Comparison of ENCODE assay signal across 1 cellular context in the genomic region with DNA sequence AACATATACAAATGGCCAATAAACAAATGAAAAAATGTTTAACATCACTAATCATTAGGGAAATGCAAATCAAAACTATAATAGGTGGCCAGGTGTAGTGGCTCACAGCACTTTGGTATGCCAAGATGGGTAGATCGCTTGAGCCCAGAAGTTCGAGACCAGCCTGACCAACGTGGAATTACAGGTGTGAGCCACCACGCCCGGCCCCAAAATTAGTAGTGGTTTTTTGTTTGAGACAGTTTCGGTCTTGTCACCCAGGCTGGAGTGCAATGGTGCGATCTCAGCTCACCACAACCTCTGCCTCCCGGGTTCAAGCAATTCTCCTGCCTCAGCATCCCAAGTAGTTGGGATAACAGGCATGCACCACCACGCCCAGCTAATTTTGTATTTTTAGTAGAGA. TPM values are rescaled to one million over a fixed set of nuclear protein-coding genes. Genes with fewer than 3 reads are reported as not detected.
"Had no signal": no experiment of that assay in that cellular context is flagged by ENCODE, and none has a peak within 500 bp of the region (broad histone marks: within the 10 kb centered on the region; RNA-seq: fewer than 3 reads in every experiment).

No MANE protein-coding gene starts in this region.

RNA-seq across cellular contexts. Expression of a gene that starts 37.6 kb away (rescaled TPM):
- total RNA-seq: G401 had no signal
